24 cellular contexts compared by ENCODE assay signal in genomic region chr9:103371152-103371551, GRCh38.
"Had no signal": no experiment of that assay in that cellular context is flagged by ENCODE, and none has a peak within 500 bp of the region (broad histone marks: within the 10 kb centered on the region; RNA-seq: fewer than 3 reads in every experiment).

No MANE protein-coding gene starts in this region.

- H3K27me3 ChIP-seq: stomach, suprapubic skin, testis, thyroid gland, tibial artery, tibial nerve, transverse colon, upper lobe of left lung, upper lobe of right lung, uterus, vagina had no signal

- H3K9me3 ChIP-seq: stomach, suprapubic skin, testis, thoracic aorta, thyroid gland, tibial artery, tibial nerve, transverse colon, upper lobe of left lung, upper lobe of right lung, uterus, vagina had no signal

- DNase-seq: stimulated activated CD4-positive, alpha-beta T cell treated with anti-CD3 and anti-CD28 coated beads, Interleukin-2, amount 100 ng/mL, for 48 hours; stimulated activated CD4-positive, alpha-beta T cell treated with anti-CD3 and anti-CD28 coated beads, Interleukin-4, amount 100 ng/mL, for 1 hour; stimulated activated CD4-positive, alpha-beta T cell treated with anti-CD3 and anti-CD28 coated beads, Interleukin-4, amount 100 ng/mL, for 24 hours; stimulated activated CD4-positive, alpha-beta T cell treated with anti-CD3 and anti-CD28 coated beads, Interleukin-4, amount 100 ng/mL, for 4 hours; stimulated activated CD8-positive, alpha-beta memory T cell treated with anti-CD3 and anti-CD28 coated beads, Interleukin-4, amount 100 ng/mL, for 48 hours; stimulated activated naive B cell treated with anti-CD40 and anti-IgM and Interleukin-4, amounts not matched to agents 10 μg/mL and 1 μg/mL and 100 μg/mL, for 72 hours; stimulated activated naive CD4-positive, alpha-beta T cell; stimulated activated naive CD4-positive, alpha-beta T cell treated with Interleukin-2 at 50 U/mL for 16 hours; stimulated activated naive CD8-positive, alpha-beta T cell treated with anti-CD3 and anti-CD28 coated beads, Interleukin-15, amount 100 ng/mL, for 72 hours; stimulated activated naive CD8-positive, alpha-beta T cell treated with anti-CD3 and anti-CD28 coated beads, Interleukin-15, Interleukin-2, amounts not matched to agents 100 U/mL and 50 U/mL, for 24 hours; stomach; substantia nigra; testis; thyroid gland; tibial artery; transverse colon; upper lobe of left lung; upper lobe of right lung; uterus had no signal

- FAIRE-seq: urothelium cell line had no signal

- H3K4me3 ChIP-seq: stomach, suprapubic skin, testis, thoracic aorta, thyroid gland, tibial artery, tibial nerve, transverse colon, upper lobe of left lung, upper lobe of right lung, uterus, vagina had no signal

- H3K36me3 ChIP-seq: stomach, suprapubic skin, thoracic aorta, thyroid gland, tibial artery, tibial nerve, transverse colon, upper lobe of left lung, upper lobe of right lung, uterus, vagina had no signal

- H3K27ac ChIP-seq: stomach, suprapubic skin, testis, thoracic aorta, thyroid gland, tibial artery, tibial nerve, transverse colon, upper lobe of left lung, upper lobe of right lung, uterus, vagina had no signal
